8 cellular contexts compared by ENCODE assay signal in the genomic region with DNA sequence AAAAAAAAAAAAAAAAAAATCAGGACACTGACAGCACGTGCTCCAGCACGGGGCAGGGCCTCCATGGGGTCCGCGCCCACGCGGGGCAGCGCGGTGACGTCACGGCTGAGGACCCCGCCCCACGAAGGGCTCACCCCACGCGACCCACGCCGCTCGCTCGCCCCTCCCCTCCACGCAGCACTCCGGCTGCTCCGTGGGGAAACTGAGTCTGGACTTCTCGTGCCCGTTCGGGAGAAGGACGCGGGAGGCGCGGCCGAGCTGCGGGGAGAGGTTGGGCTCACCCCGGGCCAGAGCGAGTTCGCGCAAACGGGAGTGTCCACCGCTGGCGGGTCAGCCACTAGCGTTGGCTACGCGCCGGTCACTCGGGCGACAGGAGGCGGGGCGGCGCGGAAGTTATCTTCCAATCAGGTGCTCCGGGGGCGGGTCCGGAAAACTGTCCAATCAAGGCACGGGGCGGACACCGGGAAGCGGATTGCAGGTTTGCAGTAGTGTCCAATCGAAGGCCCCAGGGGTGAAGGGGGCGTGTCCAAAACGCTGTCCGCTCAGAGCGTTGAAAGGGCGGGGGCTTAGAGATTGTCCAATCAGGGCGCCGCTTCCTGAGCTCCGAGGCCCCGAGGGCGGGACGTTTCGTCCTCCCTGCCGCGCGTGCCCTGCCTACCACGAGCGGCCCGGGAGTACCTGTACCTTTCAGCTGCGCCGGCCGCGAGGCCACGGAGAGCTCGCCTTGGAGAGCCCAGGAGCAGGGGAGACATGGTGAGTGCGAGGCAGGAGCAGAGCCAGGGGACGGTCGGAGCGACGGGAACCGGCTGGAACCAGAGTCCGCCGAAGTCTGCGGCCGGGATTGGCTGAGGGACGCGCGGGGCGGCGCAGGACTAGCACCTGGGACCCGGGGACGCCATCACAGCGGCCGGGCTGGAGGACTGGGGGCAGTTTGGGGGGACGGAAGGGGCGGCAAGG. TPM values are rescaled to one million over a fixed set of nuclear protein-coding genes. Genes with fewer than 3 reads are reported as not detected.
A peak's percentile ranks its signal among the peaks of the same experiment; 100 is the strongest.
DNase-seq lines count a peak whose midpoint lies in the region; ATAC-seq and TF ChIP-seq lines count a peak whose summit lies in the region.

A gene (plus strand): TSS at position 633 of the 957 bp plus-strand sequence. CDS start 118 bp downstream, at position 751.

- H3K4me1 ChIP-seq in Panc1 (ENCODE audit: control insufficient read depth, insufficient read depth, low read length) (peaks cover 6% of the 10 kb centered on the region), esophagus muscularis mucosa (peaks cover 7 to 19% (median 17%) of the 10 kb centered on the region in 4 donors), muscle layer of colon (ENCODE audit: insufficient read depth, low read length) (peaks cover 4% of the 10 kb centered on the region)

- H3K27ac Mint-ChIP-seq in IgD-negative memory B cell = peak within 1 kb of the TSS; percentile 81 to 95 (median 90)

- no peak within 1 kb of the TSS for H3K9ac ChIP-seq in muscle layer of colon (ENCODE audit: low read length)

- CTCF ChIA-PET in Panc1 (lab: Charles Lee) = interaction anchor here (0.6 kb wide), 1 partner anchor 62 kb away, joined by 6 read pairs; no protein-coding TSS in a partner anchor

- TF ChIP-seq POLR2A in esophagus muscularis mucosa (IDR thresholded peaks at IDR 0.05; ENCODE audit: low read depth) = peak; percentile 21

- peak; percentile 92 for DNase-seq in DMS114 treated with DMSO at 0.1 percent for 48 hours (lab: John Stamatoyannopoulos, UW; ENCODE audit: unreplicated experiment)
- peak; percentile 88 for DNase-seq in Panc1 (ENCODE audit: low read depth, low spot score)
- peak; percentile 96 for DNase-seq in activated T-helper 1 cell treated with Interleukin-2 at 50 U/mL for 16 hours (ENCODE audit: low read depth)
- DNase-seq in esophagus muscularis mucosa (ENCODE audit: extremely low spot score) = peak; percentile 100
- peak; percentile 91 to 93 for DNase-seq in stimulated activated CD8-positive, alpha-beta memory T cell treated with anti-CD3 and anti-CD28 coated beads, Interleukin-7, amount 100 ng/mL, for 1 hour (ENCODE audit: low read depth in 2 of 2)

- in situ Hi-C loops in Panc1 (cut with HindIII; ENCODE audit: low pct_unique_long_range_greater_than_20kb, low sequenced_read_pairs) = no loop called here

- no peaks in the 10 kb centered on the region for H3K27me3 ChIP-seq in Panc1 (ENCODE audit: control insufficient read depth, insufficient read depth, low read length)
- no peaks in the 10 kb centered on the region for H3K27me3 ChIP-seq in esophagus muscularis mucosa
- no peaks in the 10 kb centered on the region for H3K27me3 ChIP-seq in muscle layer of colon (ENCODE audit: control insufficient read depth in 1 of 2, insufficient read depth in 2 of 2, low read length in 2 of 2)

- H3K27ac ChIP-seq in Panc1 (ENCODE audit: low read length) = peak within 1 kb of the TSS; percentile 68
- peak within 1 kb of the TSS; percentile 79 to 91 (median 88) for H3K27ac ChIP-seq in esophagus muscularis mucosa (replicated peaks in 1 of 4)
- peak within 1 kb of the TSS; percentile 54 for H3K27ac ChIP-seq in muscle layer of colon (ENCODE audit: low read depth, low read length)

- H3K9me3 ChIP-seq in Panc1 (ENCODE audit: control insufficient read depth, insufficient read depth, low read depth, low read length) = peaks cover 7% of the 10 kb centered on the region; the same call in 1 of the 2 replicates
- peaks cover 0 to 11% (median 9%) of the 10 kb centered on the region in 4 donors for H3K9me3 ChIP-seq in esophagus muscularis mucosa
- H3K9me3 ChIP-seq in muscle layer of colon (ENCODE audit: low read length) = no peaks in the 10 kb centered on the region

- peak within 1 kb of the TSS; percentile 87 to 100 (median 98) for H3K4me3 Mint-ChIP-seq in IgD-negative memory B cell

- ATAC-seq in GM21529 (IDR thresholded peaks at IDR 0.05; ENCODE audit: unreplicated experiment) = peak; percentile 96
- ATAC-seq in Panc1 = peak; percentile 98

- POLR2A ChIA-PET in Panc1 (lab: Charles Lee) = interaction anchor here (0.6 kb wide), 2 partner anchors 88 to 240 kb away, joined by 3 to 6 read pairs; no protein-coding TSS in a partner anchor

- no peak for TF ChIP-seq EP300 in esophagus muscularis mucosa (IDR thresholded peaks at IDR 0.05)

- H3K4me3 ChIP-seq in Panc1 (ENCODE audit: low read depth in 2 of 2, low read length in 2 of 2) (peak within 1 kb of the TSS; percentile 72 to 75), esophagus muscularis mucosa (peak within 1 kb of the TSS; percentile 74 to 89 (median 77)), muscle layer of colon (ENCODE audit: low read depth in 1 of 2, low read length in 2 of 2) (peak within 1 kb of the TSS; percentile 64 to 73)

- no TSS peak for BruUV-seq in Panc1 (replicated peaks; lab: Mats Ljungman, UMichigan)

- WGBS in esophagus muscularis mucosa = under 1% methylated on average over 33 of the region's 100 CpGs

- peaks cover 8 to 16% (median 12%) of the 10 kb centered on the region in 3 donors for H3K4me1 Mint-ChIP-seq in IgD-negative memory B cell

- H3K9me3 Mint-ChIP-seq in IgD-negative memory B cell = peaks cover 0 to 7% (median 0%) of the 10 kb centered on the region in 3 donors

- H3K36me3 ChIP-seq in Panc1 (ENCODE audit: control insufficient read depth, insufficient read depth, low read length) (no peaks in the 10 kb centered on the region; the same call in 1 of the 2 replicates), esophagus muscularis mucosa (no peaks in the 10 kb centered on the region), muscle layer of colon (ENCODE audit: insufficient read depth, low read length) (no peaks in the 10 kb centered on the region)

- no peaks in the 10 kb centered on the region for H3K27me3 Mint-ChIP-seq in IgD-negative memory B cell

- intact Hi-C loops in Panc1 (cut with micrococcal nuclease; ENCODE audit: unreplicated experiment) (no loop called here), esophagus muscularis mucosa (cut with DNase I) (loop anchor here (5.0 kb wide), 1 partner anchor 42 kb away; a partner anchor contains a TSS)

- peaks cover 5% of the 10 kb centered on the region for H3K36me3 Mint-ChIP-seq in IgD-negative memory B cell

- no peak for TF ChIP-seq CTCF in Panc1 (IDR thresholded peaks at IDR 0.05)
- peak in 1 of 3 experiments; percentile 19 for TF ChIP-seq CTCF in esophagus muscularis mucosa (IDR thresholded peaks at IDR 0.05)

RNA-seq across cellular contexts. Expression of the gene that starts here (rescaled TPM):
- polyA plus RNA-seq in IgD-negative memory B cell = 2.9 TPM
- 4.9 TPM for total RNA-seq in Panc1 (2021; ENCODE audit: unreplicated experiment)
- 2.7 TPM for polyA plus RNA-seq in Panc1 (2012; ENCODE audit: insufficient read length)
- total RNA-seq in esophagus muscularis mucosa = 1 to 10 TPM; 2.2 to 3.6 (median 2.3) TPM

Comparison
In these comparisons a context has a peak if more than half of its experiments do, and no peak if none do; other contexts are left out.
1. Peak in every context shown above with its lines: DNase-seq, ATAC-seq, H3K4me3 ChIP-seq and H3K27ac ChIP-seq.